8 cellular contexts compared by ENCODE assay signal in genomic region chr6:31114970-31115849, GRCh38. TPM values are rescaled to one million over a fixed set of nuclear protein-coding genes. Genes with fewer than 3 reads are reported as not detected.
DNase-seq lines count a peak whose midpoint lies in the region; ATAC-seq and TF ChIP-seq lines count a peak whose summit lies in the region.
"Had no signal": no experiment of that assay in that cellular context is flagged by ENCODE, and none has a peak within 500 bp of the region (broad histone marks: within the 10 kb centered on the region; RNA-seq: fewer than 3 reads in every experiment).

No MANE protein-coding gene starts in this region.

- H3K27me3 ChIP-seq in brain microvascular endothelial cell (replicated peaks) (peaks cover 6% of the 10 kb centered on the region), transverse colon (no peaks in the 10 kb centered on the region)

- peak; percentile 61 for ATAC-seq in left colon
- no peak for ATAC-seq in stimulated activated naive CD8-positive, alpha-beta T cell treated with anti-CD3 and anti-CD28 coated beads, Interleukin-15, amount 100 ng/mL, for 72 hours
- no peak for ATAC-seq in GM19324 (IDR thresholded peaks at IDR 0.05; ENCODE audit: low FRiP score, unreplicated experiment)

- in situ Hi-C loops in brain microvascular endothelial cell (cut with HindIII; ENCODE audit: low pct_ligation_motif_present, low sequenced_read_pairs), result no loop called here
- in situ Hi-C loops in transverse colon (cut with MboI; ENCODE audit: low pct_ligation_motif_present in 1 of 4, low pct_unique_long_range_greater_than_20kb in 1 of 4, low sequenced_read_pairs in 3 of 4), result no loop called here

- TF ChIP-seq CTCF in brain microvascular endothelial cell (IDR thresholded peaks at IDR 0.05; ENCODE audit: low read depth, low read length, missing control alignments), result peak; percentile 63
- peak in 2 of 5 experiments; percentile 21 to 31 for TF ChIP-seq CTCF in transverse colon (IDR thresholded peaks at IDR 0.05)

- 32 to 45% methylated on average over 6 to 9 of the region's 9 CpGs for WGBS in transverse colon (ENCODE audit: low coverage in 1 of 2), 2 donors

- TF ChIP-seq EP300 in transverse colon (IDR thresholded peaks at IDR 0.05; ENCODE audit: low read depth), result no peak

- H3K4me1 Mint-ChIP-seq in activated naive CD8-positive, alpha-beta T cell treated with anti-CD3 and anti-CD28 coated beads for 36 hours, result peaks cover 2% of the 10 kb centered on the region
- H3K4me1 Mint-ChIP-seq in stimulated activated naive CD8-positive, alpha-beta T cell treated with anti-CD3 and anti-CD28 coated beads, Interleukin-15, amount 100 ng/mL, for 72 hours, result no peaks in the 10 kb centered on the region

- no peak overlapping the region for H3K4me3 Mint-ChIP-seq in activated naive CD8-positive, alpha-beta T cell treated with anti-CD3 and anti-CD28 coated beads for 36 hours
- H3K4me3 Mint-ChIP-seq in stimulated activated naive CD8-positive, alpha-beta T cell treated with anti-CD3 and anti-CD28 coated beads, Interleukin-15, amount 100 ng/mL, for 72 hours, result no peak overlapping the region

- H3K36me3 Mint-ChIP-seq in activated naive CD8-positive, alpha-beta T cell treated with anti-CD3 and anti-CD28 coated beads for 36 hours, result no peaks in the 10 kb centered on the region

- no peaks in the 10 kb centered on the region for H3K9me3 ChIP-seq in transverse colon

- H3K4me1 ChIP-seq in transverse colon, result peaks cover 12 to 21% (median 17%) of the 10 kb centered on the region in 4 donors

- H3K4me3 ChIP-seq in brain microvascular endothelial cell (ENCODE audit: low read depth, low read length), result peak overlapping the region; percentile 41
- H3K4me3 ChIP-seq in transverse colon, result peak overlapping the region in 2 of 4 donors; percentile 12 to 43

- no peak overlapping the region for H3K27ac Mint-ChIP-seq in activated naive CD8-positive, alpha-beta T cell treated with anti-CD3 and anti-CD28 coated beads for 36 hours
- H3K27ac Mint-ChIP-seq in stimulated activated naive CD8-positive, alpha-beta T cell treated with anti-CD3 and anti-CD28 coated beads, Interleukin-15, amount 100 ng/mL, for 72 hours, result peak overlapping the region in 1 of 2 donors; percentile 59

- intact Hi-C loops in left colon (cut with DNase I, micrococcal nuclease) (no loop called here), transverse colon (cut with DNase I; ENCODE audit: low total_unique reads) (no loop called here)

- DNase-seq in HT1080 (ENCODE audit: low read depth) (peak; percentile 80), brain microvascular endothelial cell (peak; percentile 48), left colon (no peak), transverse colon (no peak)
- no peak for DNase-seq in activated naive CD8-positive, alpha-beta T cell treated with anti-CD3 and anti-CD28 coated beads for 36 hours
- no peak for DNase-seq in stimulated activated naive CD8-positive, alpha-beta T cell treated with anti-CD3 and anti-CD28 coated beads, Interleukin-15, amount 100 ng/mL, for 72 hours

- no peak for TF ChIP-seq POLR2A in transverse colon (IDR thresholded peaks at IDR 0.05)

- H3K9me3 Mint-ChIP-seq in activated naive CD8-positive, alpha-beta T cell treated with anti-CD3 and anti-CD28 coated beads for 36 hours, result no peaks in the 10 kb centered on the region
- no peaks in the 10 kb centered on the region for H3K9me3 Mint-ChIP-seq in stimulated activated naive CD8-positive, alpha-beta T cell treated with anti-CD3 and anti-CD28 coated beads, Interleukin-15, amount 100 ng/mL, for 72 hours

- H3K27me3 Mint-ChIP-seq in activated naive CD8-positive, alpha-beta T cell treated with anti-CD3 and anti-CD28 coated beads for 36 hours, result no peaks in the 10 kb centered on the region
- H3K27me3 Mint-ChIP-seq in stimulated activated naive CD8-positive, alpha-beta T cell treated with anti-CD3 and anti-CD28 coated beads, Interleukin-15, amount 100 ng/mL, for 72 hours, result peaks cover 8% of the 10 kb centered on the region

- peak overlapping the region; percentile 57 for H3K27ac ChIP-seq in brain microvascular endothelial cell
- H3K27ac ChIP-seq in transverse colon, result peak overlapping the region; percentile 60 to 79 (median 76)

- H3K36me3 ChIP-seq in brain microvascular endothelial cell (replicated peaks), result no peaks in the 10 kb centered on the region
- H3K36me3 ChIP-seq in transverse colon, result no peaks in the 10 kb centered on the region

RNA-seq across cellular contexts. Expression of gene PSORS1C1, which starts 0.6 kb away (rescaled TPM):
- total RNA-seq in HT1080 (2014; rRNA removed; shearing (Covaris generic)), result 0.64 and 0.80 TPM in 2 replicates
- 1.5 and 1.9 TPM in 2 replicates for polyA plus RNA-seq in HT1080 (2015; cell fraction: cytosol; rRNA removed)
- 5.0 and 6.2 TPM in 2 replicates for polyA plus RNA-seq in HT1080 (2015; cell fraction: nucleus; rRNA removed)
- total RNA-seq in left colon (1 to 10 TPM; 4.9 to 6.7 TPM), transverse colon (10 to 100 TPM in 2 of 4 donors, 1 to 10 TPM in 2; 8.8 to 19.0 (median 13.4) TPM)
- under 1 TPM in 1 of 2 experiments, not detected in 1; 0.19 TPM for total RNA-seq in activated naive CD8-positive, alpha-beta T cell treated with anti-CD3 and anti-CD28 coated beads for 36 hours

RNA-seq across cellular contexts. Expression of gene C6orf15, which starts 2.8 kb away (rescaled TPM):
- not detected in 2 replicates for total RNA-seq in HT1080 (2014; rRNA removed; shearing (Covaris generic))
- not detected in 2 replicates for polyA plus RNA-seq in HT1080 (2015; cell fraction: cytosol; rRNA removed)
- polyA plus RNA-seq in HT1080 (2015; cell fraction: nucleus; rRNA removed), result not detected in 2 replicates
- total RNA-seq in left colon (not detected), transverse colon (not detected)
- total RNA-seq in activated naive CD8-positive, alpha-beta T cell treated with anti-CD3 and anti-CD28 coated beads for 36 hours, result not detected
- total RNA-seq: dermis microvascular lymphatic vessel endothelial cell had no signal

RNA-seq across cellular contexts. Expression of gene CDSN, which starts 5.0 kb away (rescaled TPM):
- total RNA-seq in HT1080 (2014; rRNA removed; shearing (Covaris generic)), result not detected in 2 replicates
- polyA plus RNA-seq in HT1080 (2015; cell fraction: cytosol; rRNA removed), result 0.05 TPM in 1 of 2 replicates, not detected in the other
- polyA plus RNA-seq in HT1080 (2015; cell fraction: nucleus; rRNA removed), result not detected in 2 replicates
- total RNA-seq in left colon (not detected), transverse colon (not detected)
- total RNA-seq in activated naive CD8-positive, alpha-beta T cell treated with anti-CD3 and anti-CD28 coated beads for 36 hours, result not detected

RNA-seq across cellular contexts. Expression of gene PSORS1C2, which starts 23.7 kb away (rescaled TPM):
- not detected in 2 replicates for total RNA-seq in HT1080 (2014; rRNA removed; shearing (Covaris generic))
- 0.31 TPM in 1 of 2 replicates, not detected in the other for polyA plus RNA-seq in HT1080 (2015; cell fraction: cytosol; rRNA removed)
- polyA plus RNA-seq in HT1080 (2015; cell fraction: nucleus; rRNA removed), result 0.31 TPM in 1 of 2 replicates, not detected in the other
- not detected for total RNA-seq in left colon
- not detected for total RNA-seq in transverse colon
- not detected for total RNA-seq in activated naive CD8-positive, alpha-beta T cell treated with anti-CD3 and anti-CD28 coated beads for 36 hours
- total RNA-seq: dermis microvascular lymphatic vessel endothelial cell had no signal

RNA-seq across cellular contexts. Expression of gene CCHCR1, which starts 42.4 kb away (rescaled TPM):
- 22.1 and 29.2 TPM in 2 replicates for total RNA-seq in HT1080 (2014; rRNA removed; shearing (Covaris generic))
- 16.1 and 17.3 TPM in 2 replicates for polyA plus RNA-seq in HT1080 (2015; cell fraction: cytosol; rRNA removed)
- polyA plus RNA-seq in HT1080 (2015; cell fraction: nucleus; rRNA removed), result 39.0 and 49.9 TPM in 2 replicates
- total RNA-seq in left colon (10 to 100 TPM; 24.3 to 39.0 TPM), transverse colon (10 to 100 TPM; 15.0 to 44.1 (median 29.9) TPM)
- total RNA-seq in activated naive CD8-positive, alpha-beta T cell treated with anti-CD3 and anti-CD28 coated beads for 36 hours, result 10 to 100 TPM; 43.0 to 46.6 TPM

Comparison
In these comparisons a context has a peak if more than half of its experiments do, and no peak if none do; other contexts are left out.
1. DNase-seq: peak in HT1080 (single experiment) and brain microvascular endothelial cell (single experiment); none in left colon (0 of 2), transverse colon (single experiment), activated naive CD8-positive, alpha-beta T cell treated with anti-CD3 and anti-CD28 coated beads for 36 hours (single experiment) and stimulated activated naive CD8-positive, alpha-beta T cell treated with anti-CD3 and anti-CD28 coated beads, Interleukin-15, amount 100 ng/mL, for 72 hours (0 of 2).